In genomic region chr6:51569594-51569993, GRCh38 we compare ENCODE assay signal across 19 cellular contexts.
DNase-seq lines count a peak whose midpoint lies in the region; ATAC-seq and TF ChIP-seq lines count a peak whose summit lies in the region.
"Had no signal": no experiment of that assay in that cellular context is flagged by ENCODE, and none has a peak within 500 bp of the region (broad histone marks: within the 10 kb centered on the region; RNA-seq: fewer than 3 reads in every experiment).

No MANE protein-coding gene starts in this region.

- no peaks in the 10 kb centered on the region for H3K27me3 ChIP-seq in GM23338 (ENCODE audit: insufficient read depth)
- H3K27me3 ChIP-seq in WERI-Rb-1 (ENCODE audit: insufficient read depth, low read depth, severe bottlenecking), result no peaks in the 10 kb centered on the region
- H3K27me3 ChIP-seq in right lobe of liver, result no peaks in the 10 kb centered on the region
- H3K27me3 ChIP-seq: body of pancreas, spleen had no signal

- peak; percentile 93 for ATAC-seq in GM23338
- peak in 3 of 4 donors; percentile 49 to 64 (median 59) for ATAC-seq in right lobe of liver
- no peak for ATAC-seq in HG02852 (IDR thresholded peaks at IDR 0.05; ENCODE audit: unreplicated experiment)
- ATAC-seq: body of pancreas, HCT116, T-helper 17 cell had no signal

- H3K27ac ChIP-seq in GM23338 (ENCODE audit: low read depth) (no peak overlapping the region), WERI-Rb-1 (no peak overlapping the region), right lobe of liver (no peak overlapping the region)
- H3K27ac ChIP-seq: body of pancreas, coronary artery, spleen had no signal

- no peak for TF ChIP-seq POLR2A in right lobe of liver (IDR thresholded peaks at IDR 0.05)

- POLR2A ChIA-PET in GM10248 (lab: Yijun Ruan, JAX), result no interaction called here

- H3K9me3 ChIP-seq in WERI-Rb-1 (ENCODE audit: severe bottlenecking) (no peaks in the 10 kb centered on the region), right lobe of liver (no peaks in the 10 kb centered on the region)
- H3K9me3 ChIP-seq: body of pancreas had no signal

- no peaks in the 10 kb centered on the region for H3K79me2 ChIP-seq in GM23338 (replicated peaks; ENCODE audit: insufficient read depth)

- H3K9me3 Mint-ChIP-seq in GM23338, result no peaks in the 10 kb centered on the region; the same call in 2 of the 3 replicates
- H3K9me3 Mint-ChIP-seq: nephron progenitor cell had no signal

- peak; percentile 41 to 56 for TF ChIP-seq CTCF in GM23338 (conservative IDR thresholded peaks at IDR 0.05; ENCODE audit: low read depth in 2 of 2)
- peak; percentile 63 for TF ChIP-seq CTCF in WERI-Rb-1 (IDR thresholded peaks at IDR 0.05; ENCODE audit: low read depth, low read length)
- peak in 2 of 4 donors; percentile 18 to 31 for TF ChIP-seq CTCF in right lobe of liver (IDR thresholded peaks at IDR 0.05)
- TF ChIP-seq CTCF in GM10248 (IDR thresholded peaks at IDR 0.05; ENCODE audit: control extremely low read depth, extremely low read depth, low read depth, missing control alignments), result no peak

- CTCF ChIA-PET in GM10248 (lab: Yijun Ruan, JAX), result interaction anchor here (1.1 to 1.4 kb wide), 3 partner anchors 27 to 390 kb away, joined by 3 read pairs; no protein-coding TSS in a partner anchor

- intact Hi-C loops in right lobe of liver (cut with DNase I), result no loop called here

- no peak overlapping the region for H3K4me3 ChIP-seq in GM23338
- H3K4me3 ChIP-seq in WERI-Rb-1 (ENCODE audit: low read depth, low read length), result no peak overlapping the region
- H3K4me3 ChIP-seq in right lobe of liver, result no peak overlapping the region
- H3K4me3 ChIP-seq: body of pancreas, coronary artery, spleen had no signal

- DNase-seq in DMS53 treated with DMSO at 0.1 percent for 48 hours (lab: John Stamatoyannopoulos, UW; ENCODE audit: unreplicated experiment), result peak; percentile 75
- peak; percentile 45 for DNase-seq in GM23338 (ENCODE audit: low spot score)
- peak; percentile 33 for DNase-seq in WERI-Rb-1
- no peak for DNase-seq in right lobe of liver
- DNase-seq in GM10248 (ENCODE audit: extremely low spot score), result no peak
- no peak for DNase-seq in activated CD4-positive, alpha-beta T cell treated with anti-CD3 and anti-CD28 coated beads for 4 hours
- DNase-seq: activated B cell treated with CpG ODN at 0.5 μM for 24 hours; activated naive CD8-positive, alpha-beta T cell treated with anti-CD3 and anti-CD28 coated beads for 36 hours; body of pancreas; hippocampal formation; midbrain; NCI-H1417 treated with DMSO at 0.1 percent for 48 hours; NCI-H226; nephron progenitor cell; spleen; T-helper 17 cell had no signal

- H3K9me2 ChIP-seq in GM23338 (ENCODE audit: insufficient read depth), result no peaks in the 10 kb centered on the region

- no peaks in the 10 kb centered on the region for H3F3A ChIP-seq in GM23338 (replicated peaks; ENCODE audit: low read depth)

- no peaks in the 10 kb centered on the region for H3K36me3 ChIP-seq in GM23338 (ENCODE audit: insufficient read depth)
- no peaks in the 10 kb centered on the region for H3K36me3 ChIP-seq in WERI-Rb-1
- H3K36me3 ChIP-seq in right lobe of liver, result no peaks in the 10 kb centered on the region
- H3K36me3 ChIP-seq: spleen had no signal

- no peak overlapping the region for H3K27ac Mint-ChIP-seq in GM23338
- H3K27ac Mint-ChIP-seq: activated B cell treated with CpG ODN at 0.5 μM for 24 hours; activated naive CD8-positive, alpha-beta T cell treated with anti-CD3 and anti-CD28 coated beads for 36 hours; nephron progenitor cell; T-helper 17 cell had no signal

- no peak overlapping the region for H3K4me2 ChIP-seq in GM23338

- H3K4me1 Mint-ChIP-seq in GM23338, result peaks cover 5% of the 10 kb centered on the region; the same call in 2 of the 3 replicates
- H3K4me1 Mint-ChIP-seq: activated B cell treated with CpG ODN at 0.5 μM for 24 hours; activated naive CD8-positive, alpha-beta T cell treated with anti-CD3 and anti-CD28 coated beads for 36 hours; nephron progenitor cell; T-helper 17 cell had no signal

- H3K36me3 Mint-ChIP-seq in GM23338 (ENCODE audit: low read depth), result no peaks in the 10 kb centered on the region
- H3K36me3 Mint-ChIP-seq: activated naive CD8-positive, alpha-beta T cell treated with anti-CD3 and anti-CD28 coated beads for 36 hours had no signal

- H3K4me3 Mint-ChIP-seq in GM23338, result no peak overlapping the region
- H3K4me3 Mint-ChIP-seq: activated B cell treated with CpG ODN at 0.5 μM for 24 hours; activated naive CD8-positive, alpha-beta T cell treated with anti-CD3 and anti-CD28 coated beads for 36 hours; nephron progenitor cell; T-helper 17 cell had no signal

- H3K4me1 ChIP-seq in GM23338 (ENCODE audit: insufficient read depth) (no peaks in the 10 kb centered on the region), right lobe of liver (no peaks in the 10 kb centered on the region)
- H3K4me1 ChIP-seq: body of pancreas, spleen had no signal

- WGBS in right lobe of liver (ENCODE audit: insufficient coverage, low coverage, low lambda C conversion rate, missing lambda C conversion rate), result 83% methylated on average over 1 of the region's 1 CpG

- H2AFZ ChIP-seq in GM23338, result no peak overlapping the region; the same call in 1 of the 2 replicates

- peaks cover 2% of the 10 kb centered on the region for H3K27me3 Mint-ChIP-seq in GM23338 (ENCODE audit: insufficient read depth, low read depth, poor library complexity)
- H3K27me3 Mint-ChIP-seq: activated B cell treated with CpG ODN at 0.5 μM for 24 hours; activated naive CD8-positive, alpha-beta T cell treated with anti-CD3 and anti-CD28 coated beads for 36 hours; T-helper 17 cell had no signal

- no peaks in the 10 kb centered on the region for H4K20me1 ChIP-seq in GM23338 (replicated peaks; ENCODE audit: insufficient read depth)

TF ChIP-seq in GM23338, 12 proteins besides CTCF, POLR2A, EP300 and RAD21:
- no peak for TF ChIP-seq JUNB (IDR thresholded peaks at IDR 0.05; ENCODE audit: unreplicated experiment)
- TF ChIP-seq POLR2AphosphoS5 (IDR thresholded peaks at IDR 0.05; ENCODE audit: low read depth), result no peak
- TF ChIP-seq ZNF462 (CRISPR knock-in tag; IDR thresholded peaks at IDR 0.05), result no peak
- TF ChIP-seq CREB1 (CRISPR knock-in tag; IDR thresholded peaks at IDR 0.05; ENCODE audit: low read depth), result no peak
- no peak for TF ChIP-seq STAT1 (IDR thresholded peaks at IDR 0.05; ENCODE audit: unreplicated experiment)
- TF ChIP-seq ZNF331 (CRISPR knock-in tag; IDR thresholded peaks at IDR 0.05; ENCODE audit: low read depth), result no peak

Comparison
In these comparisons a context has a peak if more than half of its experiments do, and no peak if none do; other contexts are left out.
1. DNase-seq: peak in DMS53 treated with DMSO at 0.1 percent for 48 hours (single experiment), GM23338 (single experiment) and WERI-Rb-1 (single experiment); none in right lobe of liver (0 of 3), GM10248 (single experiment) and activated CD4-positive, alpha-beta T cell treated with anti-CD3 and anti-CD28 coated beads for 4 hours (0 of 2).